ENCODE assay signal across 7 cellular contexts in genomic region chr2:127355407-127356008, GRCh38. TPM values are rescaled to one million over a fixed set of nuclear protein-coding genes. Genes with fewer than 3 reads are reported as not detected.
DNase-seq lines count a peak whose midpoint lies in the region; ATAC-seq, FAIRE-seq and TF ChIP-seq lines count a peak whose summit lies in the region.

No MANE protein-coding gene starts in this region.

- H3K9me3 ChIP-seq in DOHH2 (ENCODE audit: control insufficient read depth, insufficient read depth, low read length) (no peaks in the 10 kb centered on the region), right lobe of liver (no peaks in the 10 kb centered on the region)

- peak; percentile 48 for ATAC-seq in activated T-helper 17 cell treated with anti-CD3 and anti-CD28 coated beads, Interleukin-2, amount 50 U/mL, for 72 hours (replicated peaks)
- ATAC-seq in right lobe of liver: peak in 2 of 4 donors; percentile 39 to 47
- no peak for ATAC-seq in GM18517 (IDR thresholded peaks at IDR 0.05; ENCODE audit: unreplicated experiment)
- ATAC-seq in GM21360 (IDR thresholded peaks at IDR 0.05; ENCODE audit: unreplicated experiment): no peak

- no peaks in the 10 kb centered on the region for H3K27me3 ChIP-seq in DOHH2 (ENCODE audit: control insufficient read depth, low read length)
- H3K27me3 ChIP-seq in HL-60 (ENCODE audit: insufficient read depth, poor library complexity, severe bottlenecking): no peaks in the 10 kb centered on the region
- no peaks in the 10 kb centered on the region for H3K27me3 ChIP-seq in right lobe of liver

- no peak for FAIRE-seq in RCC 7860 (lab: Jason Lieb, UNC)

- no peaks in the 10 kb centered on the region; the same call in 1 of the 2 replicates for H3K36me3 ChIP-seq in DOHH2 (ENCODE audit: control insufficient read depth, low read length)
- no peaks in the 10 kb centered on the region for H3K36me3 ChIP-seq in right lobe of liver

- H3K9me3 Mint-ChIP-seq in activated T-helper 17 cell treated with anti-CD3 and anti-CD28 coated beads, Interleukin-2, amount 50 U/mL, for 72 hours: no peaks in the 10 kb centered on the region

- H3K36me3 Mint-ChIP-seq in activated T-helper 17 cell treated with anti-CD3 and anti-CD28 coated beads, Interleukin-2, amount 50 U/mL, for 72 hours (ENCODE audit: low read depth): peaks cover 6% of the 10 kb centered on the region

- peak in 1 of 2 experiments; percentile 14 for DNase-seq in HL-60 (ENCODE audit: low read depth in 1 of 2, low spot score in 1 of 2)
- no peak for DNase-seq in right lobe of liver
- DNase-seq in RCC 7860 (ENCODE audit: low spot score): no peak

- H3K27ac Mint-ChIP-seq in activated T-helper 17 cell treated with anti-CD3 and anti-CD28 coated beads, Interleukin-2, amount 50 U/mL, for 72 hours: no peak overlapping the region

- TF ChIP-seq POLR2A in right lobe of liver (IDR thresholded peaks at IDR 0.05): no peak

- H3K4me3 Mint-ChIP-seq in activated T-helper 17 cell treated with anti-CD3 and anti-CD28 coated beads, Interleukin-2, amount 50 U/mL, for 72 hours: no peak overlapping the region

- TF ChIP-seq CTCF in DOHH2 (IDR thresholded peaks at IDR 0.05; ENCODE audit: low read depth, low read length, poor library complexity, severe bottlenecking): peak; percentile 79
- TF ChIP-seq CTCF in HL-60 (IDR thresholded peaks at IDR 0.05; ENCODE audit: insufficient read depth, low read length): peak; percentile 28
- TF ChIP-seq CTCF in right lobe of liver (IDR thresholded peaks at IDR 0.05): peak; percentile 38 to 55 (median 46)

- 71% methylated on average over 4 of the region's 4 CpGs for WGBS in right lobe of liver (ENCODE audit: insufficient coverage, low coverage, low lambda C conversion rate, missing lambda C conversion rate)

- H3K4me2 ChIP-seq in DOHH2 (ENCODE audit: low read length): no peak overlapping the region

- peaks cover 42% of the 10 kb centered on the region for H3K4me1 Mint-ChIP-seq in activated T-helper 17 cell treated with anti-CD3 and anti-CD28 coated beads, Interleukin-2, amount 50 U/mL, for 72 hours

- H3K9me2 ChIP-seq in DOHH2 (replicated peaks; ENCODE audit: control insufficient read depth, low read length): no peaks in the 10 kb centered on the region

- H3K4me3 ChIP-seq in DOHH2 (ENCODE audit: low read length) (no peak overlapping the region), HL-60 (replicated peaks; ENCODE audit: insufficient read depth, low read length) (no peak overlapping the region), right lobe of liver (no peak overlapping the region)

- no peaks in the 10 kb centered on the region for H3K27me3 Mint-ChIP-seq in activated T-helper 17 cell treated with anti-CD3 and anti-CD28 coated beads, Interleukin-2, amount 50 U/mL, for 72 hours

- H3K27ac ChIP-seq in DOHH2 (ENCODE audit: low read depth, low read length) (no peak overlapping the region), HL-60 (replicated peaks) (no peak overlapping the region), right lobe of liver (no peak overlapping the region)

- intact Hi-C loops in right lobe of liver (cut with DNase I): no loop called here

- peaks cover 13% of the 10 kb centered on the region for H4K20me1 ChIP-seq in DOHH2 (ENCODE audit: control insufficient read depth, insufficient read depth, low read depth, low read length)

- no peaks in the 10 kb centered on the region; the same call in none of the 2 replicates for H3F3A ChIP-seq in DOHH2 (ENCODE audit: control insufficient read depth, insufficient read depth)

- H3K79me2 ChIP-seq in DOHH2 (ENCODE audit: control insufficient read depth, low read length): peaks cover 83% of the 10 kb centered on the region

- H3K4me1 ChIP-seq in DOHH2 (ENCODE audit: control insufficient read depth, low read length): no peaks in the 10 kb centered on the region
- H3K4me1 ChIP-seq in right lobe of liver: peaks cover 0 to 31% (median 6%) of the 10 kb centered on the region in 4 donors

RNA-seq across cellular contexts. Expression of gene MAP3K2, which starts 32.3 kb away (rescaled TPM):
- total RNA-seq in activated T-helper 17 cell treated with anti-CD3 and anti-CD28 coated beads, Interleukin-2, amount 50 U/mL, for 72 hours: 10 to 100 TPM; 44.9 to 92.5 TPM
- total RNA-seq in right lobe of liver: 10 to 100 TPM; 28.6 to 45.1 (median 39.8) TPM

Comparison
In these comparisons a context has a peak if more than half of its experiments do, and no peak if none do; other contexts are left out.
1. CTCF ChIP-seq: peak in every context shown above with its lines; median percentile 79 in DOHH2; 46 in right lobe of liver; 28 in HL-60.